In the genomic region with DNA sequence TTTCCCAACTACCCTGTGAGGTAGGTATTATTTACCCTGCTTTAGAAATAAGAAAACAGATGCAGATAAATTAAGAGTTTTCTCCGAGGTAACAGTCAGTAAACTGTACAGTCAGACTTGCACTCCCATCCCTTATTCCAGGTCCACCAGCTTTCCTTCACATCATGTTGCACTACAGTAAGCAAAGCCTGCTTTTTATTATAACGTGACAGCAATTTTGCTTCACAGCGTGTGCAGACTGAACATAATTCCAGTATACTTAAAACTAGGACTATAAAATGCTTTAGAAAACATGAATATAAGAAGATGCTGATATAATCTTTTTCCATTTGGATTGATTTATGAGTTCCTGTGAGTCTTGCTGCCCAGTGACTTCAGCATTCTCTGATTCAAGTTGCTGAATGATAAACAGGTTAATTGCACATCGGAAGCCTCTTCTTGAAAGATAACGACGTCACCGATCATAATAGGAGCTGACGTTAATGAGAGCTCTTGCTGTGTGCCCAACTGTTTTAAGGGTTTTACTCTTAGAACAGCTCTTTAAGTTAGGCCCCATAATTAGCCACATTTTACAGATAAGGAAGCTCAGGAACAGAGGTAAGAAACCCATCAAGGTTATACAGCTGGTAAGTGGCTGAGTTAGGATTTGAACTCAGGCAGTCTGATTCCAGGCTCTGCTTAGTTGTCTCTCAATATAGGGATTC, we compare ENCODE assay signal across 8 cellular contexts. TPM values are rescaled to one million over a fixed set of nuclear protein-coding genes. Genes with fewer than 3 reads are reported as not detected.
DNase-seq lines count a peak whose midpoint lies in the region; ATAC-seq, FAIRE-seq and TF ChIP-seq lines count a peak whose summit lies in the region.

No MANE protein-coding gene starts in this region.

- no peak for TF ChIP-seq CTCF in OCI-LY3 (IDR thresholded peaks at IDR 0.05; ENCODE audit: low read depth, low read length)
- TF ChIP-seq CTCF in H1 (IDR thresholded peaks at IDR 0.05; ENCODE audit: control extremely low read depth in 1 of 3, insufficient read depth in 1 of 3, low read depth in 1 of 3, low read length in 3 of 3), result no peak

- H3K27me3 ChIP-seq in OCI-LY3 (ENCODE audit: low read depth, low read length), result no peaks in the 10 kb centered on the region
- H3K27me3 ChIP-seq in H1 (replicated peaks in 1 of 4; ENCODE audit: control insufficient read depth in 3 of 4, extremely low read depth in 1 of 4, insufficient read depth in 3 of 4, low read length in 3 of 4), result no peaks in the 10 kb centered on the region
- H3K27me3 ChIP-seq in neuronal stem cell (ENCODE audit: control insufficient read depth in 3 of 3, insufficient read depth in 3 of 3, low read depth in 1 of 3, low read length in 3 of 3), result no peaks in the 10 kb centered on the region

- H3K23ac ChIP-seq in H1 (ENCODE audit: insufficient read length), result no peak overlapping the region
- no peak overlapping the region for H3K23ac ChIP-seq in neuronal stem cell (ENCODE audit: low read depth, low read length, poor library complexity)

- TF ChIP-seq POLR2A in H1 (IDR thresholded peaks at IDR 0.05; ENCODE audit: control extremely low read depth in 1 of 2, low read depth in 2 of 2, low read length in 2 of 2), result no peak

- H3K4me2 ChIP-seq in OCI-LY3 (ENCODE audit: low read length) (peak overlapping the region; percentile 90), H1 (ENCODE audit: insufficient read depth in 1 of 2, low read depth in 2 of 2, low read length in 2 of 2) (peak overlapping the region; percentile 67 to 90), neuronal stem cell (ENCODE audit: insufficient read depth, low read length, poor library complexity, severe bottlenecking) (peak overlapping the region; percentile 70)

- H3K36me3 Mint-ChIP-seq in activated CD4-positive, alpha-beta T cell treated with anti-CD3 and anti-CD28 coated beads for 36 hours (ENCODE audit: low read depth), result peaks cover 26% of the 10 kb centered on the region

- peaks cover 50% of the 10 kb centered on the region for H3K4me1 Mint-ChIP-seq in activated CD4-positive, alpha-beta T cell treated with anti-CD3 and anti-CD28 coated beads for 36 hours

- TF ChIP-seq EP300 in H1 (IDR thresholded peaks at IDR 0.05; ENCODE audit: borderline replicate concordance in 1 of 2, low read depth in 2 of 2, low read length in 2 of 2), result no peak

- peak overlapping the region; percentile 72 for H3K27ac ChIP-seq in OCI-LY3 (ENCODE audit: low read length)
- no peak overlapping the region for H3K27ac ChIP-seq in H1 (ENCODE audit: low read depth, low read length)
- H3K27ac ChIP-seq in neuronal stem cell (replicated peaks; ENCODE audit: low read length), result peak overlapping the region; percentile 88

- H3K36me3 ChIP-seq in OCI-LY3 (replicated peaks; ENCODE audit: low read depth, low read length) (peaks cover 9% of the 10 kb centered on the region), H1 (ENCODE audit: control insufficient read depth in 2 of 4, insufficient read depth in 4 of 4, low read length in 3 of 4) (peaks cover 0 to 31% (median 11%) of the 10 kb centered on the region in 4 experiments; a peak in 6 of 8 replicates), neuronal stem cell (replicated peaks in 1 of 2; ENCODE audit: control insufficient read depth in 2 of 2, insufficient read depth in 2 of 2, low read length in 2 of 2) (peaks cover 9 to 41% of the 10 kb centered on the region in 2 donors)

- H3K14ac ChIP-seq in H1 (ENCODE audit: insufficient read length), result no peak overlapping the region
- no peak overlapping the region for H3K14ac ChIP-seq in neuronal stem cell (ENCODE audit: low read length)

- no peak for DNase-seq in activated CD4-positive, alpha-beta T cell treated with anti-CD3 and anti-CD28 coated beads for 36 hours
- no peak for DNase-seq in activated CD4-positive, alpha-beta T cell treated with anti-CD3 and anti-CD28 coated beads for 1 hour
- DNase-seq in H1 (ENCODE audit: low read depth in 1 of 2, low spot score in 2 of 2) (no peak), neuronal stem cell (ENCODE audit: low spot score) (no peak), pons (ENCODE audit: low spot score) (no peak), hippocampal formation (lab: John Stamatoyannopoulos, UW) (no peak)

- peaks cover 14% of the 10 kb centered on the region for H3K4me1 ChIP-seq in OCI-LY3 (ENCODE audit: low read length)
- H3K4me1 ChIP-seq in H1 (replicated peaks in 1 of 4; ENCODE audit: control insufficient read depth in 3 of 4, insufficient read depth in 4 of 4, low read length in 3 of 4), result peaks cover 0 to 6% (median 4%) of the 10 kb centered on the region in 4 experiments; a peak in 4 of 7 replicates
- no peaks in the 10 kb centered on the region for H3K4me1 ChIP-seq in neuronal stem cell (ENCODE audit: control insufficient read depth in 2 of 2, insufficient read depth in 1 of 2, low read depth in 1 of 2, low read length in 2 of 2)

- FAIRE-seq in H1 (lab: Jason Lieb, UNC), result no peak

- POLR2A ChIA-PET in activated CD4-positive, alpha-beta T cell treated with anti-CD3 and anti-CD28 coated beads for 36 hours (lab: Charles Lee), result interaction anchor here (0.6 to 1.5 kb wide), 7 partner anchors 9 to 604 kb away, joined by 3 to 5 read pairs (median 4); no protein-coding TSS in a partner anchor
- POLR2A ChIA-PET in H1 (lab: Charles Lee; ENCODE audit: partially characterized antibody), result interaction anchor here (0.6 to 4.9 kb wide), 24 partner anchors 10 to 160 kb away, joined by 3 to 44 read pairs (median 6); partner anchors contain the start of genes CCT6B, FNDC8, RAD51D and RFFL

- peaks cover 24% of the 10 kb centered on the region for H3K79me2 ChIP-seq in OCI-LY3 (ENCODE audit: low read length)
- H3K79me2 ChIP-seq in H1 (ENCODE audit: control insufficient read depth in 1 of 2, insufficient read depth in 2 of 2, low read length in 2 of 2), result peaks cover 3 to 51% of the 10 kb centered on the region in 2 experiments

- TF ChIP-seq RAD21 in H1 (IDR thresholded peaks at IDR 0.05 in 1 of 2, conservative IDR thresholded peaks at IDR 0.05 in 1 of 2; ENCODE audit: low read depth in 2 of 2, low read length in 2 of 2), result no peak

- H2BK15ac ChIP-seq in H1 (ENCODE audit: low read length), result no peak overlapping the region
- no peak overlapping the region for H2BK15ac ChIP-seq in neuronal stem cell (ENCODE audit: low read length)

- H3K18ac ChIP-seq in H1 (ENCODE audit: extremely low read depth, low read length) (no peak overlapping the region), neuronal stem cell (ENCODE audit: low read length) (no peak overlapping the region)

- H2AK5ac ChIP-seq in H1 (ENCODE audit: low read depth, low read length) (no peak overlapping the region), neuronal stem cell (ENCODE audit: low read depth, low read length) (no peak overlapping the region)

- H2AFZ ChIP-seq in OCI-LY3 (ENCODE audit: low read depth, low read length) (no peak overlapping the region), H1 (ENCODE audit: low read length) (no peak overlapping the region), neuronal stem cell (ENCODE audit: low read length) (peak overlapping the region; percentile 95)

- no peak overlapping the region for H2BK5ac ChIP-seq in H1 (ENCODE audit: low read depth, low read length)
- no peak overlapping the region for H2BK5ac ChIP-seq in neuronal stem cell (ENCODE audit: low read length)

- ATAC-seq in activated CD4-positive, alpha-beta T cell treated with anti-CD3 and anti-CD28 coated beads for 36 hours, result no peak
- ATAC-seq in GM21786 (IDR thresholded peaks at IDR 0.05; ENCODE audit: unreplicated experiment), result no peak

- H3K9ac ChIP-seq in OCI-LY3 (ENCODE audit: low read length) (peak overlapping the region; percentile 91), H1 (replicated peaks in 1 of 4; ENCODE audit: extremely low read depth in 1 of 4, low read depth in 3 of 4, low read length in 3 of 4) (peak overlapping the region; percentile 57 to 98 (median 94)), neuronal stem cell (ENCODE audit: low read depth, low read length, poor library complexity) (no peak overlapping the region)

- H3K4ac ChIP-seq in H1 (replicated peaks; ENCODE audit: insufficient read length, low read depth, low read length), result no peak overlapping the region
- H3K4ac ChIP-seq in neuronal stem cell (ENCODE audit: low read length), result no peak overlapping the region

- H3K56ac ChIP-seq in H1 (replicated peaks; ENCODE audit: insufficient read length, low read depth, low read length), result no peak overlapping the region

- H3K4me3 Mint-ChIP-seq in activated CD4-positive, alpha-beta T cell treated with anti-CD3 and anti-CD28 coated beads for 36 hours, result peak overlapping the region; percentile 86

- intact Hi-C loops in activated CD4-positive, alpha-beta T cell treated with anti-CD3 and anti-CD28 coated beads for 36 hours (cut with DNase I, micrococcal nuclease), result loop anchor here (1.0 to 10.0 kb wide), 6 partner anchors 20 to 605 kb away; partner anchors contain the start of genes AP2B1 (in 1 of the 2), CCT6B (in 1 of the 2), SLFN12L (in 1 of the 2) and ZNF830 (in 1 of the 2)

- peaks cover 5% of the 10 kb centered on the region; the same call in 1 of the 2 replicates for H3K79me1 ChIP-seq in H1 (ENCODE audit: low read depth, low read length)
- H3K79me1 ChIP-seq in neuronal stem cell (ENCODE audit: low read depth, low read length), result no peaks in the 10 kb centered on the region

- H2BK20ac ChIP-seq in H1 (ENCODE audit: low read length), result no peak overlapping the region

- H3K23me2 ChIP-seq in H1 (ENCODE audit: low read depth, low read length), result no peaks in the 10 kb centered on the region; the same call in 1 of the 2 replicates

- H3K9me3 ChIP-seq in OCI-LY3 (ENCODE audit: insufficient read depth, low read length) (no peaks in the 10 kb centered on the region), H1 (ENCODE audit: insufficient read depth in 2 of 2, low read depth in 1 of 2, low read length in 1 of 2) (no peaks in the 10 kb centered on the region), neuronal stem cell (replicated peaks in 1 of 2; ENCODE audit: control insufficient read depth in 2 of 2, insufficient read depth in 1 of 2, low read depth in 1 of 2, low read length in 2 of 2) (no peaks in the 10 kb centered on the region)

- no peaks in the 10 kb centered on the region for H3K27me3 Mint-ChIP-seq in activated CD4-positive, alpha-beta T cell treated with anti-CD3 and anti-CD28 coated beads for 36 hours

- WGBS in H1 (ENCODE audit: extremely low coverage in 1 of 2, insufficient coverage in 1 of 2, insufficient read length in 1 of 2, insufficient replicate concordance in 2 of 2, low coverage in 1 of 2, low lambda C conversion rate in 2 of 2, missing lambda C conversion rate in 1 of 2), 2 experiments, result 76% methylated on average over 8 of the region's 8 CpGs; no CpG with 5 or more reads in 1 of the 2 experiments
- no CpG with 5 or more reads among the region's 8 CpGs for WGBS in neuronal stem cell (ENCODE audit: extremely low coverage in 2 of 2, insufficient read length in 2 of 2, insufficient replicate concordance in 1 of 2), 2 donors

- H2BK120ac ChIP-seq in H1 (replicated peaks; ENCODE audit: low read depth, low read length), result no peak overlapping the region
- no peak overlapping the region for H2BK120ac ChIP-seq in neuronal stem cell (ENCODE audit: low read depth, low read length)

- CTCF ChIA-PET in activated CD4-positive, alpha-beta T cell treated with anti-CD3 and anti-CD28 coated beads for 36 hours (lab: Charles Lee), result interaction anchor here (0.6 to 4.9 kb wide), 12 partner anchors 10 to 553 kb away, joined by 3 to 25 read pairs (median 3); partner anchors contain the start of genes RAD51D and TMEM132E
- CTCF ChIA-PET in H1 (lab: Charles Lee; ENCODE audit: partially characterized antibody), result interaction anchor here (0.6 to 1.6 kb wide), 5 partner anchors 9 to 452 kb away, joined by 3 to 8 read pairs (median 3); partner anchors contain the start of gene RAD51D

- no peak overlapping the region for H4K5ac ChIP-seq in H1 (ENCODE audit: insufficient read length, low read depth, low read length)

- H4K20me1 ChIP-seq in OCI-LY3 (ENCODE audit: insufficient read depth, low read length) (no peaks in the 10 kb centered on the region), H1 (replicated peaks in 1 of 2; ENCODE audit: control insufficient read depth in 1 of 2, insufficient read depth in 2 of 2, low read length in 2 of 2) (peaks cover 1 to 2% of the 10 kb centered on the region in 2 experiments)

- no peak overlapping the region for H4K8ac ChIP-seq in H1 (ENCODE audit: extremely low read depth, insufficient read depth, low read length)
- no peak overlapping the region for H4K8ac ChIP-seq in neuronal stem cell (ENCODE audit: low read depth, low read length)

- H3K27ac Mint-ChIP-seq in activated CD4-positive, alpha-beta T cell treated with anti-CD3 and anti-CD28 coated beads for 36 hours, result peak overlapping the region; percentile 93

- no peak overlapping the region for H2BK12ac ChIP-seq in H1 (ENCODE audit: low read depth, low read length)
- H2BK12ac ChIP-seq in neuronal stem cell (ENCODE audit: low read length), result no peak overlapping the region

- no peak overlapping the region for H4K91ac ChIP-seq in H1 (replicated peaks; ENCODE audit: insufficient read length, low read length)
- no peak overlapping the region for H4K91ac ChIP-seq in neuronal stem cell (ENCODE audit: low read depth, low read length, poor library complexity)

- no peaks in the 10 kb centered on the region for H3K9me3 Mint-ChIP-seq in activated CD4-positive, alpha-beta T cell treated with anti-CD3 and anti-CD28 coated beads for 36 hours (ENCODE audit: low read depth)

- H3K4me3 ChIP-seq in OCI-LY3 (ENCODE audit: low read length), result peak overlapping the region; percentile 93
- peak overlapping the region; percentile 72 to 98 (median 76) for H3K4me3 ChIP-seq in H1 (ENCODE audit: extremely low read depth in 1 of 4, insufficient read depth in 2 of 4, low read depth in 3 of 4, low read length in 4 of 4)
- peak overlapping the region; percentile 78 to 92 for H3K4me3 ChIP-seq in neuronal stem cell (ENCODE audit: low read length in 2 of 2)

RNA-seq across cellular contexts. Expression of gene LIG3, which starts 1.4 kb away (rescaled TPM):
- 10 to 100 TPM; 42.3 to 56.8 TPM for total RNA-seq in activated CD4-positive, alpha-beta T cell treated with anti-CD3 and anti-CD28 coated beads for 36 hours
- total RNA-seq in H1 (2021; fragmentation: NEBNext Ultra II Directional; extraction: Animal tissue kit (Norgen Biotek cat#: 25700)), result 89.3 and 95.1 TPM in 2 replicates
- 63.6 and 76.5 TPM in 2 replicates for polyA plus RNA-seq in H1 (2011; rRNA removed)
- 92.8 TPM for polyA plus RNA-seq in H1 (2011; cell fraction: cytosol; rRNA removed)
- polyA plus RNA-seq in H1 (2011; cell fraction: nucleus; rRNA removed), result 145 TPM
- polyA plus RNA-seq in H1 (2012, experiment 1 of 2), result 59.8 to 76.1 TPM (median 62.4 TPM) in 4 replicates
- polyA plus RNA-seq in H1 (2012, experiment 2 of 2), result 16.4 TPM
- polyA plus RNA-seq in H1 (2013, experiment 1 of 2), result 35.6 TPM
- 31.5 TPM for polyA plus RNA-seq in H1 (2013, experiment 2 of 2)
- 280 and 290 TPM in 2 replicates for polyA minus RNA-seq in H1 (2011; rRNA and poly(A)+ RNA removed)
- 123 TPM for polyA minus RNA-seq in H1 (2011; cell fraction: cytosol; rRNA and poly(A)+ RNA removed)
- polyA minus RNA-seq in H1 (2011; cell fraction: nucleus; rRNA and poly(A)+ RNA removed), result 185 TPM
- polyA plus RNA-seq in neuronal stem cell (2013, experiment 1 of 2), result 43.3 TPM
- polyA plus RNA-seq in neuronal stem cell (2013, experiment 2 of 2), result 47.2 TPM

RNA-seq across cellular contexts. Expression of gene ZNF830, which starts 20.4 kb away (rescaled TPM):
- total RNA-seq in activated CD4-positive, alpha-beta T cell treated with anti-CD3 and anti-CD28 coated beads for 36 hours, result 10 to 100 TPM; 20.0 TPM
- 18.5 and 19.9 TPM in 2 replicates for total RNA-seq in H1 (2021; fragmentation: NEBNext Ultra II Directional; extraction: Animal tissue kit (Norgen Biotek cat#: 25700))
- 3.9 and 4.2 TPM in 2 replicates for polyA plus RNA-seq in H1 (2011; rRNA removed)
- polyA plus RNA-seq in H1 (2011; cell fraction: cytosol; rRNA removed), result 9.5 TPM
- 4.5 TPM for polyA plus RNA-seq in H1 (2011; cell fraction: nucleus; rRNA removed)
- 10.8 to 11.4 TPM (median 11.2 TPM) in 4 replicates for polyA plus RNA-seq in H1 (2012, experiment 1 of 2)
- polyA plus RNA-seq in H1 (2012, experiment 2 of 2), result 2.3 TPM
- polyA plus RNA-seq in H1 (2013, experiment 1 of 2), result 11.0 TPM
- polyA plus RNA-seq in H1 (2013, experiment 2 of 2), result 10.9 TPM
- 3.4 and 4.3 TPM in 2 replicates for polyA minus RNA-seq in H1 (2011; rRNA and poly(A)+ RNA removed)
- 4.0 TPM for polyA minus RNA-seq in H1 (2011; cell fraction: cytosol; rRNA and poly(A)+ RNA removed)
- polyA minus RNA-seq in H1 (2011; cell fraction: nucleus; rRNA and poly(A)+ RNA removed), result 11.9 TPM
- 12.3 TPM for polyA plus RNA-seq in neuronal stem cell (2013, experiment 1 of 2)
- polyA plus RNA-seq in neuronal stem cell (2013, experiment 2 of 2), result 13.6 TPM

RNA-seq across cellular contexts. Expression of gene CCT6B, which starts 20.4 kb away (rescaled TPM):
- total RNA-seq in activated CD4-positive, alpha-beta T cell treated with anti-CD3 and anti-CD28 coated beads for 36 hours, result 1 to 10 TPM in 1 of 2 experiments, under 1 TPM in 1; 0.95 to 1.6 TPM
- 0.48 and 1.3 TPM in 2 replicates for total RNA-seq in H1 (2021; fragmentation: NEBNext Ultra II Directional; extraction: Animal tissue kit (Norgen Biotek cat#: 25700))
- polyA plus RNA-seq in H1 (2011; rRNA removed), result 0.53 and 0.67 TPM in 2 replicates
- polyA plus RNA-seq in H1 (2011; cell fraction: cytosol; rRNA removed), result 0.97 TPM
- polyA plus RNA-seq in H1 (2011; cell fraction: nucleus; rRNA removed), result 0.54 TPM
- 0.30 to 1.2 TPM (median 0.86 TPM) in 4 replicates for polyA plus RNA-seq in H1 (2012, experiment 1 of 2)
- 0.14 TPM for polyA plus RNA-seq in H1 (2012, experiment 2 of 2)
- 1.1 TPM for polyA plus RNA-seq in H1 (2013, experiment 1 of 2)
- 1.1 TPM for polyA plus RNA-seq in H1 (2013, experiment 2 of 2)
- polyA minus RNA-seq in H1 (2011; rRNA and poly(A)+ RNA removed), result 0.16 and 0.59 TPM in 2 replicates
- polyA minus RNA-seq in H1 (2011; cell fraction: cytosol; rRNA and poly(A)+ RNA removed), result 2.4 TPM
- polyA minus RNA-seq in H1 (2011; cell fraction: nucleus; rRNA and poly(A)+ RNA removed), result 0.80 TPM
- polyA plus RNA-seq in neuronal stem cell (2013, experiment 1 of 2), result 3.0 TPM
- 2.5 TPM for polyA plus RNA-seq in neuronal stem cell (2013, experiment 2 of 2)
